8 cellular contexts compared by ENCODE assay signal in the genomic region with DNA sequence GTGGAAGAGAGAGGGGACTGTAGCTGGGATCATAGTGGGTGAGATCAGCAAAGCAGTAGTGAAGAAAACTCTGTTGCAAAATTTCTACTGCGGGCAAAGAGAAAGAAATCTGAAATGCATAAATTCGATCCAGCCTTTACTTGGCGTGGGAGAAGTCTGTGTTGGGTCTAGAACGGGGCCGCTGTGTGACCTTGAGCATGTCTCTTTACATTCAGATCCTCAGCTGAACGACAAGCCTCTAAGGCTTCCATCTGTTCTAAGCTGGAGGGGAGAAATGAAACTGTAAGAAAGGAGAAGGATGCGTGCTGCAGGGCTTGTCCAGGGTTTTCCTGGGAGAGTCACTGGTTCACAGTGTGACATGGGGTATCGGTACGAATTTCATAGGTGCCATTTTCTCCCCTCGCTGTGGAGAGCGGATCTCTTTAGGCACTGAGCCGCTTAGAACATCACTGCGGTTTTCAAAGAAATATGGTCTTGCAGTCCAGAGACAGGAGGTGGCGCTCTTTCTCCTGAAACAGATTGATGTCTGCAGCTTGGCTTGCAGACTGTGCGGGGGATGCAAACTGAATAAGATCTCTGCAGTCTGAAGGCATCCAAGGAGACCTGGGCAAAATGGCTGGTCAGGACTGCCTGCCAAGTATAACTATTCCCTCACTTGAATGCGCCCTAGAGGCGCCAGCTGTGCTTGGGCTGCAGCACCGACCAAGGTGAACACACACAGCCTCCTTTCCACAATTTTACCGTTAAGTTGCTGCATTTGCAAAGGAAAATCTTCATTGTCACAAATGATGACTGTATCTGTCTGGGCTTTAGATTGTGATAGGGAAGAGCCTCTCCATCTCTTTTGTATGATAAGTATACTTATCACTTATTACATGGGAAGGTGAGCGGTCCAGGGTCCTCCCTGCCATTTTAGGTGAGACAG.
DNase-seq lines count a peak whose midpoint lies in the region; ATAC-seq and TF ChIP-seq lines count a peak whose summit lies in the region.

No MANE protein-coding gene starts in this region.

- no peaks in the 10 kb centered on the region for H3K79me2 ChIP-seq in parathyroid adenoma

- H3K4me3 ChIP-seq in SJCRH30 (peak overlapping the region; percentile 42), parathyroid adenoma (ENCODE audit: low read depth, low read length) (no peak overlapping the region), transverse colon (peak overlapping the region in 1 of 4 donors; percentile 13)

- peak; percentile 29 for TF ChIP-seq CTCF in parathyroid adenoma (IDR thresholded peaks at IDR 0.05)
- TF ChIP-seq CTCF in transverse colon (IDR thresholded peaks at IDR 0.05), result peak; percentile 68 to 85 (median 77)

- DNase-seq in DMS53 (lab: John Stamatoyannopoulos, UW), result peak; percentile 94
- peak; percentile 88 for DNase-seq in M059J (ENCODE audit: low read depth)
- peak; percentile 88 to 95 for DNase-seq in SJCRH30
- DNase-seq in activated naive CD4-positive, alpha-beta T cell (lab: John Stamatoyannopoulos, UW), result peak in 3 of 4 experiments; percentile 19 to 61 (median 55)
- peak; percentile 16 for DNase-seq in germinal center (ENCODE audit: low spot score)
- peak; percentile 80 for DNase-seq in transverse colon

- H3K4me2 ChIP-seq in parathyroid adenoma (ENCODE audit: low read length), result no peak overlapping the region

- H3K36me3 ChIP-seq in SJCRH30 (no peaks in the 10 kb centered on the region), parathyroid adenoma (ENCODE audit: control insufficient read depth, insufficient read depth, low read length) (no peaks in the 10 kb centered on the region), transverse colon (no peaks in the 10 kb centered on the region)

- no peak for TF ChIP-seq POLR2A in transverse colon (IDR thresholded peaks at IDR 0.05)

- in situ Hi-C loops in transverse colon (cut with MboI; ENCODE audit: low pct_ligation_motif_present in 1 of 4, low pct_unique_long_range_greater_than_20kb in 1 of 4, low sequenced_read_pairs in 3 of 4), result loop anchor here in 3 of 4 donors (10.0 to 25.0 kb wide), 4 partner anchors 123 to 923 kb away; a partner anchor contains a TSS

- ATAC-seq in GM21717 (IDR thresholded peaks at IDR 0.05; ENCODE audit: unreplicated experiment), result peak; percentile 76

- no peaks in the 10 kb centered on the region for H3K9me3 ChIP-seq in SJCRH30 (replicated peaks)
- no peaks in the 10 kb centered on the region for H3K9me3 ChIP-seq in parathyroid adenoma (ENCODE audit: control insufficient read depth, low read length)
- H3K9me3 ChIP-seq in transverse colon, result no peaks in the 10 kb centered on the region

- intact Hi-C loops in transverse colon (cut with DNase I; ENCODE audit: low total_unique reads), result loop anchor here (10.0 kb wide), 1 partner anchor 125 kb away; no protein-coding TSS in a partner anchor

- H2AFZ ChIP-seq in parathyroid adenoma, result no peak overlapping the region

- no peak overlapping the region for H3K9ac ChIP-seq in parathyroid adenoma

- H3K4me1 ChIP-seq in SJCRH30 (peaks cover 24% of the 10 kb centered on the region), parathyroid adenoma (no peaks in the 10 kb centered on the region), transverse colon (peaks cover 0 to 9% (median 7%) of the 10 kb centered on the region in 4 donors)

- no peaks in the 10 kb centered on the region for H3K27me3 ChIP-seq in SJCRH30
- H3K27me3 ChIP-seq in parathyroid adenoma (ENCODE audit: control insufficient read depth, insufficient read depth, low read length), result no peaks in the 10 kb centered on the region
- H3K27me3 ChIP-seq in transverse colon, result no peaks in the 10 kb centered on the region

- no peak for TF ChIP-seq EP300 in transverse colon (IDR thresholded peaks at IDR 0.05; ENCODE audit: low read depth)

- peak overlapping the region; percentile 37; the same call in 1 of the 2 replicates for H3K27ac ChIP-seq in SJCRH30
- no peak overlapping the region for H3K27ac ChIP-seq in parathyroid adenoma
- H3K27ac ChIP-seq in transverse colon, result peak overlapping the region in 2 of 4 donors; percentile 19 to 39

- WGBS in transverse colon (ENCODE audit: low coverage in 1 of 2), 2 donors, result 37 to 48% methylated on average over 3 to 20 of the region's 20 CpGs

Comparison
In these comparisons a context has a peak if more than half of its experiments do, and no peak if none do; other contexts are left out.
1. DNase-seq: peak in every context shown above with its lines; median percentile 94 in DMS53; 92 in SJCRH30; 88 in M059J; 80 in transverse colon; 55 in activated naive CD4-positive, alpha-beta T cell; 16 in germinal center.